ENCODE assay signal across 14 cellular contexts in genomic region chr7:130394421-130395188, GRCh38. TPM values are rescaled to one million over a fixed set of nuclear protein-coding genes. Genes with fewer than 3 reads are reported as not detected.
DNase-seq lines count a peak whose midpoint lies in the region; FAIRE-seq and TF ChIP-seq lines count a peak whose summit lies in the region.
"Had no signal": no experiment of that assay in that cellular context is flagged by ENCODE, and none has a peak within 500 bp of the region (broad histone marks: within the 10 kb centered on the region; RNA-seq: fewer than 3 reads in every experiment).

No MANE protein-coding gene starts in this region.

- intact Hi-C loops in spleen (cut with DNase I; ENCODE audit: low total_unique reads) (no loop called here), transverse colon (cut with DNase I; ENCODE audit: low total_unique reads) (loop anchor here (2.0 kb wide), 1 partner anchor 42 kb away; no protein-coding TSS in a partner anchor)

- TF ChIP-seq POLR2A in spleen (IDR thresholded peaks at IDR 0.05) (no peak), transverse colon (IDR thresholded peaks at IDR 0.05) (no peak)

- peaks cover 44% of the 10 kb centered on the region for H3K4me1 Mint-ChIP-seq in activated naive CD8-positive, alpha-beta T cell (ENCODE audit: low read depth)

- no peaks in the 10 kb centered on the region for H3K9me3 Mint-ChIP-seq in activated naive CD8-positive, alpha-beta T cell (ENCODE audit: low read depth)
- H3K9me3 Mint-ChIP-seq: HFFc6 had no signal

- H3K4me1 ChIP-seq in spleen (peaks cover 0 to 21% (median 9%) of the 10 kb centered on the region in 6 donors), transverse colon (peaks cover 0 to 12% (median 0%) of the 10 kb centered on the region in 4 donors)
- H3K4me1 ChIP-seq: esophagus squamous epithelium had no signal

- peak overlapping the region; percentile 83 for H3K27ac Mint-ChIP-seq in activated naive CD8-positive, alpha-beta T cell
- H3K27ac Mint-ChIP-seq: HFFc6 had no signal

- 39 to 51% (median 46%) methylated on average over 7 of the region's 7 CpGs for WGBS in spleen, 5 donors
- WGBS in transverse colon (ENCODE audit: low coverage in 1 of 2), 2 donors: 79 to 83% methylated on average over 6 to 7 of the region's 7 CpGs

- H3K9me3 ChIP-seq in spleen: no peaks in the 10 kb centered on the region
- H3K9me3 ChIP-seq in transverse colon: no peaks in the 10 kb centered on the region
- H3K9me3 ChIP-seq: esophagus squamous epithelium had no signal

- H3K27me3 ChIP-seq in spleen (replicated peaks in 1 of 7): no peaks in the 10 kb centered on the region
- H3K27me3 ChIP-seq in transverse colon: no peaks in the 10 kb centered on the region
- H3K27me3 ChIP-seq: esophagus squamous epithelium had no signal

- TF ChIP-seq CTCF in spleen (IDR thresholded peaks at IDR 0.05 in 8 of 11, conservative IDR thresholded peaks at IDR 0.05 in 3 of 11) (no peak), transverse colon (IDR thresholded peaks at IDR 0.05) (no peak)

- peaks cover 12% of the 10 kb centered on the region for H3K36me3 Mint-ChIP-seq in activated naive CD8-positive, alpha-beta T cell

- H3K27ac ChIP-seq in spleen: peak overlapping the region in 5 of 8 donors; percentile 20 to 70 (median 37)
- peak overlapping the region in 1 of 4 donors; percentile 75 for H3K27ac ChIP-seq in transverse colon
- H3K27ac ChIP-seq: esophagus squamous epithelium, parathyroid adenoma had no signal

- no peak overlapping the region for H3K4me3 ChIP-seq in spleen
- H3K4me3 ChIP-seq in transverse colon: no peak overlapping the region
- H3K4me3 ChIP-seq: esophagus squamous epithelium had no signal

- peak; percentile 21 for FAIRE-seq in GM19239 (lab: Jason Lieb, UNC)
- FAIRE-seq: astrocyte had no signal

- H3K36me3 ChIP-seq in spleen (peaks cover 0 to 7% (median 3%) of the 10 kb centered on the region in 6 donors), transverse colon (no peaks in the 10 kb centered on the region)

- DNase-seq in GM19239 (ENCODE audit: insufficient read length, low spot score) (no peak), OCI-M1 (lab: John Stamatoyannopoulos, UW) (peak; percentile 64), spleen (no peak), SW480 (ENCODE audit: low spot score) (no peak), foreskin melanocyte (no peak), transverse colon (no peak)
- DNase-seq: esophagus squamous epithelium, HFFc6, kidney glomerular epithelial cell, NCI-H524 had no signal

- in situ Hi-C loops in transverse colon (cut with MboI; ENCODE audit: low pct_ligation_motif_present in 1 of 4, low pct_unique_long_range_greater_than_20kb in 1 of 4, low sequenced_read_pairs in 3 of 4): no loop called here

- H3K27me3 Mint-ChIP-seq in activated naive CD8-positive, alpha-beta T cell: no peaks in the 10 kb centered on the region

- peak overlapping the region; percentile 82 for H3K4me3 Mint-ChIP-seq in activated naive CD8-positive, alpha-beta T cell
- H3K4me3 Mint-ChIP-seq: HFFc6 had no signal

- no peak for TF ChIP-seq EP300 in transverse colon (IDR thresholded peaks at IDR 0.05; ENCODE audit: low read depth)

RNA-seq across cellular contexts. Expression of gene CPA1, which starts 14.3 kb away (rescaled TPM):
- total RNA-seq in spleen (1 to 10 TPM; 1.2 to 8.1 (median 4.0) TPM), transverse colon (not detected)
- polyA plus RNA-seq in spleen: 1 to 10 TPM in 2 of 3 donors, under 1 TPM in 1; 0.79 to 1.4 (median 1.3) TPM
- total RNA-seq: astrocyte; esophagus squamous epithelium; HFFc6; T-helper 2 cell treated with Interferon-gamma antibody and Interleukin-4, amounts not matched to agents 100 ng/mL and 5 ng/mL, for 36 hours had no signal

RNA-seq across cellular contexts. Expression of gene CEP41, which starts 46.2 kb away (rescaled TPM):
- total RNA-seq in spleen: 10 to 100 TPM; 11.1 to 19.3 (median 15.6) TPM
- polyA plus RNA-seq in spleen: 1 to 10 TPM; 2.3 to 4.4 (median 4.1) TPM
- total RNA-seq in transverse colon: 1 to 10 TPM in 2 of 4 donors, under 1 TPM in 1, not detected in 1; 0.75 to 4.8 (median 2.7) TPM

RNA-seq across cellular contexts. Expression of gene CPA5, which starts 50.0 kb away (rescaled TPM):
- total RNA-seq in spleen (under 1 TPM in 1 of 7 donors, not detected in 6; 0.44 TPM), transverse colon (not detected)
- polyA plus RNA-seq in spleen: 1 to 10 TPM in 1 of 3 donors, under 1 TPM in 2; 0.26 to 3.6 (median 0.46) TPM
- total RNA-seq: astrocyte, esophagus squamous epithelium, HFFc6 had no signal
